28 cellular contexts compared by ENCODE assay signal in genomic region chrX:129682979-129683378, GRCh38. TPM values are rescaled to one million over a fixed set of nuclear protein-coding genes. Genes with fewer than 3 reads are reported as not detected.
"Had no signal": no experiment of that assay in that cellular context is flagged by ENCODE, and none has a peak within 500 bp of the region (broad histone marks: within the 10 kb centered on the region; RNA-seq: fewer than 3 reads in every experiment).

No MANE protein-coding gene starts in this region.

- H3K27me3 ChIP-seq: Peyer's patch, SJCRH30 had no signal

- H3K27ac ChIP-seq: KMS-11, PC-9, Peyer's patch, SJCRH30 had no signal

- H3K4me3 ChIP-seq: PC-9, Peyer's patch, SJCRH30 had no signal

- H3K4me1 ChIP-seq: SJCRH30 had no signal

- H3K36me3 ChIP-seq: Peyer's patch, SJCRH30 had no signal

- DNase-seq: IMR-90; MV-4-11; NCI-H1092; NCI-H1105 treated with DMSO at 0.1 percent for 48 hours; NCI-H1417 treated with DMSO at 0.1 percent for 48 hours; NCI-H146; NCI-H1694 treated with DMSO at 0.1 percent for 48 hours; NCI-H1930; NCI-H2081; NCI-H2107; NCI-H2227 treated with DMSO at 0.1 percent for 48 hours; NCI-H526 treated with DMSO at 0.1 percent for 48 hours; NCI-H748 treated with DMSO at 0.1 percent for 48 hours; NK-92 treated with Interleukin-12 subunit alpha and Interleukin-12 subunit beta, amount 100 ng/mL, for 24 hours; OCI-M1; PC-9; Peyer's patch; SHP77 treated with DMSO at 0.1 percent for 48 hours; SJCRH30 had no signal

- ATAC-seq: HepG2, Right ventricle myocardium inferior, SK-N-SH treated with all-trans-retinoic acid at 6 μM for 48 hours had no signal

- H3K9me3 ChIP-seq: Peyer's patch, SJCRH30 had no signal

RNA-seq across cellular contexts. Expression of gene APLN, which starts 28.2 kb away (rescaled TPM):
- total RNA-seq: MCF 10A had no signal

RNA-seq across cellular contexts. Expression of gene XPNPEP2, which starts 55.8 kb away (rescaled TPM):
- total RNA-seq: HT1080, LHCN-M2, MCF 10A, NCI-H460, PC-9, RPMI7951 had no signal
